8 cellular contexts compared by ENCODE assay signal in the genomic region with DNA sequence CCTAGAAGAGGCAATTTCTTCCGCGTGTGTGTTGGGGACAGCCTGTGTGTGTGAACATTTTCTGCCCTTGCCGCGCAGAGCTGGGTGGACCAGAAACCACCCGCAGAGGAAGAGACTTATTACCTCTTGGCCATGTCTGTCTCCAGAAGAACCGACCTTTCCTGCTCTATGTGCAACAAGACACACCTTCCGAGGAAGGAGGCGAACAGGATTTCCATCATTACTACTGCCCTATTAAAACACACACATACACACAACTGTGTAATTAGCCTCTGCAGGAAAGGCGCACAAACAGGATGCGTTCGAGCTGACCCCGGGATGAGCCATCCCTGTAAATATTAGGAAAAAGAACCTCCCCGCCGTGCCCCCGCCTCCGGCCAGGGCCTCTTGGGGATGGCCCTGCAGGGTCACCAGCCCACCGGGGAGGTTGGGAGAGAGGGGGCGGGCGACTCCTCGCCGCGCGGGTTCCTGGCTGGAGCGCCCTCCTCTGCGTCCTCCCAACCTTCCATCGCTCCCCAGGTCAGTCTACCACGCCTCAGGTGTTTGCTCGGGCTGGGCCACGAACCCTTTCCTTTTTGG. TPM values are rescaled to one million over a fixed set of nuclear protein-coding genes. Genes with fewer than 3 reads are reported as not detected.
DNase-seq lines count a peak whose midpoint lies in the region; ATAC-seq and TF ChIP-seq lines count a peak whose summit lies in the region.

No MANE protein-coding gene starts in this region.

- DNase-seq in DMS53 treated with DMSO at 0.1 percent for 48 hours (lab: John Stamatoyannopoulos, UW; ENCODE audit: unreplicated experiment) (peak; percentile 15), PC-3 (peak; percentile 74), esophagus muscularis mucosa (ENCODE audit: extremely low spot score) (no peak), osteoblast (ENCODE audit: insufficient read length, low spot score, missing footprints) (peak; percentile 58), NCI-H446 treated with DMSO at 0.1 percent for 48 hours (lab: John Stamatoyannopoulos, UW) (no peak), NCI-H2227 treated with DMSO at 0.1 percent for 48 hours (lab: John Stamatoyannopoulos, UW) (no peak)
- no peak for DNase-seq in activated CD4-positive, alpha-beta T cell treated with anti-CD3 and anti-CD28 coated beads for 48 hours

- CTCF ChIA-PET in PC-3 (lab: Charles Lee) = interaction anchor here (1.4 kb wide), 1 partner anchor 35 kb away, joined by 5 read pairs; no protein-coding TSS in a partner anchor

- WGBS in esophagus muscularis mucosa = 32% methylated on average over 27 of the region's 29 CpGs

- H3K4me2 ChIP-seq in PC-3 (ENCODE audit: low read length) = peak overlapping the region; percentile 82
- H3K4me2 ChIP-seq in osteoblast (ENCODE audit: insufficient read depth, low read length) = peak overlapping the region; percentile 64

- no peaks in the 10 kb centered on the region for H3K9me2 ChIP-seq in PC-3 (replicated peaks; ENCODE audit: low read length)

- TF ChIP-seq EP300 in esophagus muscularis mucosa (IDR thresholded peaks at IDR 0.05) = no peak

- H3F3A ChIP-seq in PC-3 (ENCODE audit: low read length, unreplicated experiment) = no peaks in the 10 kb centered on the region

- ATAC-seq in PC-3 (peak; percentile 51), HG02571 (IDR thresholded peaks at IDR 0.05; ENCODE audit: unreplicated experiment) (no peak)

- H3K79me2 ChIP-seq in PC-3 (ENCODE audit: low read length) (peaks cover 32% of the 10 kb centered on the region), osteoblast (ENCODE audit: insufficient read depth, low read length) (no peaks in the 10 kb centered on the region)

- TF ChIP-seq CTCF in PC-3 (conservative IDR thresholded peaks at IDR 0.05; ENCODE audit: low read depth, low read length) (no peak), esophagus muscularis mucosa (IDR thresholded peaks at IDR 0.05) (no peak), osteoblast (IDR thresholded peaks at IDR 0.05; ENCODE audit: extremely low read depth, low read depth, low read length) (no peak)

- peak overlapping the region; percentile 75 for H2AFZ ChIP-seq in PC-3 (ENCODE audit: low read length)
- peak overlapping the region; percentile 22 for H2AFZ ChIP-seq in osteoblast (ENCODE audit: low read length)

- TF ChIP-seq POLR2A in esophagus muscularis mucosa (IDR thresholded peaks at IDR 0.05; ENCODE audit: low read depth) = no peak

- no peaks in the 10 kb centered on the region for H3K27me3 ChIP-seq in PC-3 (ENCODE audit: low read length)
- H3K27me3 ChIP-seq in esophagus muscularis mucosa = peaks cover 0 to 49% (median 10%) of the 10 kb centered on the region in 4 donors
- peaks cover 48% of the 10 kb centered on the region for H3K27me3 ChIP-seq in osteoblast (ENCODE audit: insufficient read depth, low read length)

- H3K36me3 ChIP-seq in PC-3 (ENCODE audit: low read depth, low read length) (no peaks in the 10 kb centered on the region), esophagus muscularis mucosa (no peaks in the 10 kb centered on the region), osteoblast (ENCODE audit: insufficient read depth, low read length) (no peaks in the 10 kb centered on the region)

- peak overlapping the region; percentile 44 for H3K27ac ChIP-seq in PC-3 (ENCODE audit: low read length)
- H3K27ac ChIP-seq in esophagus muscularis mucosa (replicated peaks in 1 of 4) = peak overlapping the region; percentile 74 to 85 (median 79)
- H3K27ac ChIP-seq in osteoblast (ENCODE audit: low read depth, low read length) = no peak overlapping the region

- peak overlapping the region; percentile 72 for H3K4me3 ChIP-seq in PC-3 (ENCODE audit: low read length)
- H3K4me3 ChIP-seq in esophagus muscularis mucosa = peak overlapping the region; percentile 62 to 72 (median 64)
- H3K4me3 ChIP-seq in osteoblast (ENCODE audit: insufficient read depth, low read length) = peak overlapping the region; percentile 66

- peaks cover 23% of the 10 kb centered on the region for H3K4me1 ChIP-seq in PC-3 (ENCODE audit: insufficient read depth, low read length)
- peaks cover 0 to 23% (median 17%) of the 10 kb centered on the region in 4 donors for H3K4me1 ChIP-seq in esophagus muscularis mucosa
- H3K4me1 ChIP-seq in osteoblast (ENCODE audit: insufficient read depth, low read length) = no peaks in the 10 kb centered on the region

- POLR2A ChIA-PET in PC-3 (lab: Charles Lee; ENCODE audit: unreplicated experiment) = interaction anchor here (0.5 to 1.0 kb wide), 7 partner anchors 12 to 685 kb away, joined by 3 to 11 read pairs (median 4); a partner anchor contains a TSS

- intact Hi-C loops in PC-3 (cut with micrococcal nuclease) (loop anchor here (1.0 to 2.0 kb wide), 4 partner anchors 24 to 67 kb away; no protein-coding TSS in a partner anchor), esophagus muscularis mucosa (cut with DNase I) (no loop called here)

- peaks cover 12% of the 10 kb centered on the region; the same call in 1 of the 2 replicates for H4K20me1 ChIP-seq in PC-3 (ENCODE audit: low read length)
- no peaks in the 10 kb centered on the region for H4K20me1 ChIP-seq in osteoblast (ENCODE audit: insufficient read depth, low read length)

- H3K9ac ChIP-seq in PC-3 (ENCODE audit: low read length) = peak overlapping the region; percentile 76

- no peaks in the 10 kb centered on the region for H3K9me3 ChIP-seq in PC-3 (ENCODE audit: low read length)
- H3K9me3 ChIP-seq in esophagus muscularis mucosa = peaks cover 0 to 3% (median 0%) of the 10 kb centered on the region in 4 donors
- no peaks in the 10 kb centered on the region for H3K9me3 ChIP-seq in osteoblast (ENCODE audit: low read depth, low read length)

- BruUV-seq in PC-3 (replicated peaks; lab: Mats Ljungman, UMichigan) = TSS peak; percentile 29

RNA-seq across cellular contexts. Expression of a gene that starts 0.5 kb away (rescaled TPM):
- total RNA-seq in PC-3 (2014; rRNA removed) (80.8 and 170 TPM in 2 replicates), esophagus muscularis mucosa (10 to 100 TPM; 13.3 to 67.6 (median 32.2) TPM), osteoblast (3.2 and 3.3 TPM in 2 replicates)

RNA-seq across cellular contexts. Expression of a gene that starts 39.8 kb away (rescaled TPM):
- total RNA-seq in PC-3 (2014; rRNA removed) = 70.6 and 85.3 TPM in 2 replicates
- 1 to 10 TPM in 3 of 4 donors, under 1 TPM in 1; 0.83 to 4.4 (median 3.0) TPM for total RNA-seq in esophagus muscularis mucosa
- total RNA-seq in osteoblast = 1.1 and 1.8 TPM in 2 replicates

Comparison
In these comparisons a context has a peak if more than half of its experiments do, and no peak if none do; other contexts are left out.
1. DNase-seq: peak in DMS53 treated with DMSO at 0.1 percent for 48 hours (single experiment), PC-3 (single experiment) and osteoblast (single experiment); none in esophagus muscularis mucosa (single experiment), NCI-H446 treated with DMSO at 0.1 percent for 48 hours (single experiment), NCI-H2227 treated with DMSO at 0.1 percent for 48 hours (single experiment) and activated CD4-positive, alpha-beta T cell treated with anti-CD3 and anti-CD28 coated beads for 48 hours (single experiment).
2. RNA of a gene that starts 39.8 kb away (total RNA-seq): 70.6 to 85.3 TPM in PC-3; 0.83 to 4.4 TPM in esophagus muscularis mucosa and 1.1 to 1.8 TPM in osteoblast; every median in the first group is over 10 times any median in the second.
3. Peak in every context shown above with its lines, with median percentiles within 50 percentile points of each other: H3K4me3 ChIP-seq.